ENCODE assay signal across 13 cellular contexts in the genomic region with DNA sequence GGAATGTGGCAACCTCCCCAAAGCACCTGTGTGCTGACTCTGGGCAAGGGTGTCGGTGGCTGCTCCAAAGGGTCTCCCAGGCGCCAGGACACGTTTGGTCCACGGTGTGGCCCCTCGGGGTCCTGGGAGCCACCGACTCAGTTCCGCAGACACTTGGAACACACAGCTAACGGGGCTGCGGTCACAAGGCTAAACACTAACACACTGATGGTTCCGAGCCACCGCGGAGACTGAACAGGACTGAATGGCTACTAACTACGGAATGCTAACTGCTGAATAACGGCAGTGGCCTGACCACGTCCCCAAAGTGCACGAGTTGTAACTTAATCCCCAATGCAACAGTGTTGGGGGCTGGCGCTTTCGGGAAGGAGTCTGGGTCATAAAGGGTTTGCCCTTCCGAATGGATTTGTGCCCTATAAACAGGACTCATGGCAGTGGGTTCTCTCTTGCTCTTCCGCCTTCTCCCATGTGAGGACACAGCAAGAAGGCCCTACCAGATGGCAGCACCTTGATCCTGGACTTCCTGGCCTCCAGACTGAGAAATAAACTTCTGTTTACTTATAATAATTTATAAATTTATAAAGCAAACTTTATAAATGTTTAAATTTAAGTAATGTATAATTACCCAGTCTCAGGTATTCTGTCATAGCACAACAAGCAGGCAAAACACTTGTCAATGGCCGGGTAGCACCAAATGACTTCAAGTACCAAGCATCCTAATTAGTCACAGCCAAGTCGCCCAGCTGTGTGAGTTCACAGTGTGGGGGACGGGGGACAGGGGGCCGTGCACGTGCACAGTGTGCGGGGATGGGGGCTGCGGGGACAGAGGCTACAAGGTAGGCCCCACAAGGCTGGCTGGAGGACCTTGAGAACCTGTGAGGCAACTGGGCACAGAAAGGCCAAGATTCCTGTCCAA. TPM values are rescaled to one million over a fixed set of nuclear protein-coding genes. Genes with fewer than 3 reads are reported as not detected.
DNase-seq lines count a peak whose midpoint lies in the region; ATAC-seq and TF ChIP-seq lines count a peak whose summit lies in the region.
"Had no signal": no experiment of that assay in that cellular context is flagged by ENCODE, and none has a peak within 500 bp of the region (broad histone marks: within the 10 kb centered on the region; RNA-seq: fewer than 3 reads in every experiment).

No MANE protein-coding gene starts in this region.

- ATAC-seq in lower lobe of right lung: no peak
- ATAC-seq: T-helper 17 cell had no signal

- H3K36me3 ChIP-seq in DOHH2 (ENCODE audit: control insufficient read depth, low read length) (no peaks in the 10 kb centered on the region), OCI-LY7 (ENCODE audit: insufficient read depth, low read length) (no peaks in the 10 kb centered on the region), lower lobe of right lung (no peaks in the 10 kb centered on the region), esophagus squamous epithelium (no peaks in the 10 kb centered on the region)
- H3K36me3 ChIP-seq: neutrophil, uterus had no signal

- no peaks in the 10 kb centered on the region for H3K79me2 ChIP-seq in DOHH2 (ENCODE audit: control insufficient read depth, low read length)
- no peaks in the 10 kb centered on the region for H3K79me2 ChIP-seq in OCI-LY7 (ENCODE audit: insufficient read depth, low read depth, low read length)

- H3K9me3 ChIP-seq in DOHH2 (ENCODE audit: control insufficient read depth, insufficient read depth, low read length) (no peaks in the 10 kb centered on the region), OCI-LY7 (ENCODE audit: low read length) (no peaks in the 10 kb centered on the region), lower lobe of right lung (peaks cover 14% of the 10 kb centered on the region), esophagus squamous epithelium (peaks cover 0 to 15% (median 0%) of the 10 kb centered on the region in 3 donors)
- H3K9me3 ChIP-seq: neutrophil had no signal

- intact Hi-C loops in OCI-LY7 (cut with micrococcal nuclease; ENCODE audit: unreplicated experiment) (no loop called here), lower lobe of right lung (cut with DNase I) (no loop called here), esophagus squamous epithelium (cut with DNase I) (no loop called here)

- H3F3A ChIP-seq in DOHH2 (ENCODE audit: control insufficient read depth, insufficient read depth): no peaks in the 10 kb centered on the region; the same call in 1 of the 2 replicates

- CTCF ChIA-PET in OCI-LY7 (lab: Charles Lee; ENCODE audit: unreplicated experiment): interaction anchor here (0.6 kb wide), 1 partner anchor 709 kb away, joined by 3 read pairs; no protein-coding TSS in a partner anchor

- H3K4me1 ChIP-seq in DOHH2 (ENCODE audit: control insufficient read depth, low read length) (peaks cover 19% of the 10 kb centered on the region), OCI-LY7 (ENCODE audit: insufficient read depth, low read length, poor library complexity, severe bottlenecking) (peaks cover 14% of the 10 kb centered on the region), lower lobe of right lung (peaks cover 20% of the 10 kb centered on the region), esophagus squamous epithelium (peaks cover 14 to 33% (median 26%) of the 10 kb centered on the region in 3 donors)

- no peak for TF ChIP-seq CTCF in DOHH2 (IDR thresholded peaks at IDR 0.05; ENCODE audit: low read depth, low read length, poor library complexity, severe bottlenecking)
- TF ChIP-seq CTCF in OCI-LY7 (conservative IDR thresholded peaks at IDR 0.05; ENCODE audit: low read length): no peak
- no peak for TF ChIP-seq CTCF in lower lobe of right lung (IDR thresholded peaks at IDR 0.05)
- TF ChIP-seq CTCF in esophagus squamous epithelium (IDR thresholded peaks at IDR 0.05): no peak

- BruUV-seq in OCI-LY7 (replicated peaks; lab: Mats Ljungman, UMichigan): no TSS peak

- TF ChIP-seq POLR2A in esophagus squamous epithelium (IDR thresholded peaks at IDR 0.05): no peak

- H3K27ac ChIP-seq in DOHH2 (ENCODE audit: low read depth, low read length) (no peak overlapping the region), OCI-LY7 (ENCODE audit: low read depth, low read length, poor library complexity, severe bottlenecking) (no peak overlapping the region), lower lobe of right lung (no peak overlapping the region), esophagus squamous epithelium (no peak overlapping the region)
- H3K27ac ChIP-seq: neutrophil, uterus had no signal

- DNase-seq in OCI-LY7 (ENCODE audit: low spot score): no peak
- DNase-seq in lower lobe of right lung: peak; percentile 35
- DNase-seq in GDM1 (lab: John Stamatoyannopoulos, UW): no peak
- DNase-seq in amygdala (lab: John Stamatoyannopoulos, UW): no peak
- no peak for DNase-seq in esophagus squamous epithelium (lab: John Stamatoyannopoulos, UW)
- DNase-seq: activated CD4-positive, alpha-beta memory T cell treated with anti-CD3 and anti-CD28 coated beads for 36 hours; activated naive CD4-positive, alpha-beta T cell treated with anti-CD3 and anti-CD28 coated beads for 36 hours; kidney glomerular epithelial cell; T-helper 17 cell; uterus had no signal

- peak overlapping the region; percentile 11; the same call in 1 of the 2 replicates for H2AFZ ChIP-seq in OCI-LY7 (ENCODE audit: low read length)

- H3K4me2 ChIP-seq in DOHH2 (ENCODE audit: low read length) (peak overlapping the region; percentile 67), OCI-LY7 (ENCODE audit: low read length) (peak overlapping the region; percentile 49)

- POLR2A ChIA-PET in OCI-LY7 (lab: Charles Lee): no interaction called here

- H3K27me3 ChIP-seq in DOHH2 (ENCODE audit: control insufficient read depth, low read length): peaks cover 7% of the 10 kb centered on the region; the same call in 1 of the 2 replicates
- peaks cover 73% of the 10 kb centered on the region for H3K27me3 ChIP-seq in lower lobe of right lung (ENCODE audit: low read depth)
- H3K27me3 ChIP-seq in esophagus squamous epithelium: peaks cover 0 to 99% (median 17%) of the 10 kb centered on the region in 4 donors

- peak overlapping the region; percentile 51 for H3K4me3 ChIP-seq in DOHH2 (ENCODE audit: low read length)
- H3K4me3 ChIP-seq in OCI-LY7 (ENCODE audit: low read depth, low read length, poor library complexity, severe bottlenecking): no peak overlapping the region
- H3K4me3 ChIP-seq in lower lobe of right lung: no peak overlapping the region
- no peak overlapping the region for H3K4me3 ChIP-seq in esophagus squamous epithelium
- H3K4me3 ChIP-seq: uterus had no signal

- no peaks in the 10 kb centered on the region for H3K9me2 ChIP-seq in DOHH2 (replicated peaks; ENCODE audit: control insufficient read depth, low read length)
- no peaks in the 10 kb centered on the region for H3K9me2 ChIP-seq in OCI-LY7 (ENCODE audit: insufficient read depth, low read length)

- H4K20me1 ChIP-seq in DOHH2 (ENCODE audit: control insufficient read depth, insufficient read depth, low read depth, low read length) (peaks cover 9% of the 10 kb centered on the region; the same call in 1 of the 2 replicates), OCI-LY7 (ENCODE audit: insufficient read depth, low read length) (no peaks in the 10 kb centered on the region)

- 75 to 85% methylated on average over 15 of the region's 27 CpGs for WGBS in esophagus squamous epithelium, 2 donors

RNA-seq across cellular contexts. Expression of gene EEF1A2, which starts 2.3 kb away (rescaled TPM):
- total RNA-seq in OCI-LY7 (2014; rRNA removed; shearing (Covaris generic)): 0.22 and 0.36 TPM in 2 replicates
- total RNA-seq in OCI-LY7 (2022) (0.92 TPM in 1 of 2 replicates, not detected in the other), lower lobe of right lung (0.77 TPM), esophagus squamous epithelium (1 to 10 TPM in 3 of 4 donors, under 1 TPM in 1; 0.44 to 3.1 (median 1.9) TPM)

RNA-seq across cellular contexts. Expression of gene PPDPF, which starts 19.4 kb away (rescaled TPM):
- 16.5 and 34.9 TPM in 2 replicates for total RNA-seq in OCI-LY7 (2014; rRNA removed; shearing (Covaris generic))
- total RNA-seq in OCI-LY7 (2022) (117 and 126 TPM in 2 replicates), lower lobe of right lung (305 TPM), esophagus squamous epithelium (100 to 1,000 TPM; 142 to 613 (median 338) TPM)

RNA-seq across cellular contexts. Expression of gene KCNQ2, which starts 28.7 kb away (rescaled TPM):
- not detected in 2 replicates for total RNA-seq in OCI-LY7 (2014; rRNA removed; shearing (Covaris generic))
- total RNA-seq in OCI-LY7 (2022) (not detected in 2 replicates), lower lobe of right lung (not detected), esophagus squamous epithelium (not detected)
- total RNA-seq: activated CD4-positive, alpha-beta memory T cell treated with anti-CD3 and anti-CD28 coated beads for 36 hours; activated naive CD4-positive, alpha-beta T cell treated with anti-CD3 and anti-CD28 coated beads for 36 hours; T-helper 17 cell had no signal

RNA-seq across cellular contexts. Expression of gene PTK6, which starts 36.0 kb away (rescaled TPM):
- 0.05 and 0.13 TPM in 2 replicates for total RNA-seq in OCI-LY7 (2014; rRNA removed; shearing (Covaris generic))
- total RNA-seq in OCI-LY7 (2022) (1.8 and 2.0 TPM in 2 replicates), lower lobe of right lung (4.2 TPM), esophagus squamous epithelium (100 to 1,000 TPM in 1 of 4 donors, 10 to 100 TPM in 3; 40.8 to 133 (median 49.7) TPM)
- total RNA-seq: HT1080 had no signal

RNA-seq across cellular contexts. Expression of gene SRMS, which starts 46.4 kb away (rescaled TPM):
- total RNA-seq in OCI-LY7 (2014; rRNA removed; shearing (Covaris generic)): not detected in 2 replicates
- total RNA-seq in OCI-LY7 (2022) (0.42 TPM in 1 of 2 replicates, not detected in the other), lower lobe of right lung (not detected), esophagus squamous epithelium (not detected)
- total RNA-seq: activated CD4-positive, alpha-beta memory T cell treated with anti-CD3 and anti-CD28 coated beads for 36 hours; activated naive CD4-positive, alpha-beta T cell treated with anti-CD3 and anti-CD28 coated beads for 36 hours; HT1080; T-helper 17 cell; uterus had no signal
